8 cellular contexts compared by ENCODE assay signal in genomic region chr11:60840711-60841430, GRCh38. TPM values are rescaled to one million over a fixed set of nuclear protein-coding genes. Genes with fewer than 3 reads are reported as not detected.
DNase-seq lines count a peak whose midpoint lies in the region; ATAC-seq and TF ChIP-seq lines count a peak whose summit lies in the region.

No MANE protein-coding gene starts in this region.

- H3K4me3 ChIP-seq in breast epithelium: peak overlapping the region in 2 of 3 donors; percentile 79 to 91

- no peak for TF ChIP-seq POLR2A in breast epithelium (IDR thresholded peaks at IDR 0.05)

- no peaks in the 10 kb centered on the region for H3K9me3 ChIP-seq in breast epithelium

- no peaks in the 10 kb centered on the region for H3K27me3 ChIP-seq in breast epithelium

- no peaks in the 10 kb centered on the region for H3K36me3 ChIP-seq in breast epithelium

- intact Hi-C loops in Right ventricle myocardium inferior (cut with DNase I): no loop called here
- intact Hi-C loops in cardiac septum (cut with DNase I): loop anchor here (5.0 to 10.0 kb wide), 2 partner anchors 66 to 324 kb away; partner anchors contain the start of genes PRPF19 and VPS37C
- intact Hi-C loops in breast epithelium (cut with DNase I; ENCODE audit: low total_unique reads): no loop called here

- ATAC-seq in Right ventricle myocardium inferior: peak; percentile 67

- peak overlapping the region; percentile 80 to 90 for H3K27ac ChIP-seq in breast epithelium

- DNase-seq in Right ventricle myocardium inferior (ENCODE audit: missing footprints) (no peak), cardiac septum (ENCODE audit: low spot score) (no peak), breast epithelium (ENCODE audit: low spot score in 2 of 2) (peak in 1 of 2 donors; percentile 54), midbrain (lab: John Stamatoyannopoulos, UW) (peak; percentile 6), DMS153 (lab: John Stamatoyannopoulos, UW) (no peak), GM19240 (ENCODE audit: insufficient read length, low spot score) (no peak), amniotic stem cell (lab: John Stamatoyannopoulos, UW) (no peak), Ammon's horn (ENCODE audit: low spot score) (no peak)

- peaks cover 8 to 28% of the 10 kb centered on the region in 2 donors for H3K4me1 ChIP-seq in breast epithelium

- no peak for TF ChIP-seq CTCF in breast epithelium (IDR thresholded peaks at IDR 0.05)

RNA-seq across cellular contexts. Expression of gene CCDC86, which starts 1.0 kb away (rescaled TPM):
- total RNA-seq in Right ventricle myocardium inferior (9.3 TPM), cardiac septum (10.3 TPM), breast epithelium (10 to 100 TPM; 17.8 to 22.9 (median 19.5) TPM)

RNA-seq across cellular contexts. Expression of gene PTGDR2, which starts 14.9 kb away (rescaled TPM):
- total RNA-seq in Right ventricle myocardium inferior (2.4 TPM), cardiac septum (0.89 TPM), breast epithelium (under 1 TPM in 2 of 3 donors, not detected in 1; 0.16 to 0.59 TPM)

RNA-seq across cellular contexts. Expression of gene ZP1, which starts 26.5 kb away (rescaled TPM):
- total RNA-seq in Right ventricle myocardium inferior: 0.14 TPM
- total RNA-seq in cardiac septum: not detected
- under 1 TPM in 2 of 3 donors, not detected in 1; 0.32 to 0.73 TPM for total RNA-seq in breast epithelium

RNA-seq across cellular contexts. Expression of gene MS4A10, which starts 55.7 kb away (rescaled TPM):
- total RNA-seq in Right ventricle myocardium inferior: not detected
- not detected for total RNA-seq in cardiac septum
- not detected for total RNA-seq in breast epithelium
